Comparison of ENCODE assay signal across 17 cellular contexts in the genomic region with DNA sequence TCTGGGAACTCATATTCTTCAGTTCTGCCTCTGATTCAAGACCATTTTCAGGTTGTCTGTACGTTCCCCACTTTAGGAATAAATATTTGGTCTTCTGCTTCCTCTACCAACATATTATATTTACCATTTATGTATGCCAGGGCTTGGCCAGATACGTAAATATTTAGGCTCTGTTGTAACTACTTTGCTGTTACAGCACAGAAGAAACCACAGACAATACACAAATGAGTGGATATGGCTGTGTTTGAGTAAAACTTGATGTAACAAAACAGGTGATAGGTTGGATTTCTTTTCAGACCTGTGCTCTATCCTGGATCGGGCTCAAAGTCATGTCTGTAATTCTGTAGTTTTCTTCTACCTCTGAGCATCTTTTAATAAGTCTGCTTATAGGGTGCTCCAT. TPM values are rescaled to one million over a fixed set of nuclear protein-coding genes. Genes with fewer than 3 reads are reported as not detected.
DNase-seq lines count a peak whose midpoint lies in the region; ATAC-seq and TF ChIP-seq lines count a peak whose summit lies in the region.
"Had no signal": no experiment of that assay in that cellular context is flagged by ENCODE, and none has a peak within 500 bp of the region (broad histone marks: within the 10 kb centered on the region; RNA-seq: fewer than 3 reads in every experiment).

No MANE protein-coding gene starts in this region.

- H3K9ac ChIP-seq in endodermal cell (ENCODE audit: extremely low read depth, low read length, poor library complexity, severe bottlenecking): no peak overlapping the region

- TF ChIP-seq POLR2A in prostate gland (IDR thresholded peaks at IDR 0.05): no peak

- no peaks in the 10 kb centered on the region for H3K27me3 Mint-ChIP-seq in activated T-cell treated with anti-CD3 and anti-CD28 coated beads, Interleukin-2, amount 50 U/mL, for 24 hours
- H3K27me3 Mint-ChIP-seq in T-helper 1 cell treated with Interleukin-12 subunit alpha and Interleukin-12 subunit beta and Interleukin-4 antibody, amounts not matched to agents 30 μg/mL and 1 μg/mL, for 36 hours (ENCODE audit: low read depth): no peaks in the 10 kb centered on the region
- H3K27me3 Mint-ChIP-seq in endodermal cell (ENCODE audit: insufficient read depth): no peaks in the 10 kb centered on the region

- peaks cover 60% of the 10 kb centered on the region for H3K4me1 Mint-ChIP-seq in activated T-cell treated with anti-CD3 and anti-CD28 coated beads, Interleukin-2, amount 50 U/mL, for 24 hours (ENCODE audit: low read depth)
- H3K4me1 Mint-ChIP-seq in T-helper 1 cell treated with Interleukin-12 subunit alpha and Interleukin-12 subunit beta and Interleukin-4 antibody, amounts not matched to agents 30 μg/mL and 1 μg/mL, for 36 hours (ENCODE audit: low read depth): peaks cover 36% of the 10 kb centered on the region
- H3K4me1 Mint-ChIP-seq in endodermal cell: no peaks in the 10 kb centered on the region
- H3K4me1 Mint-ChIP-seq: nephron had no signal

- H3K36me3 ChIP-seq in endodermal cell (ENCODE audit: control insufficient read depth, insufficient read depth, low read length): peaks cover 65% of the 10 kb centered on the region
- no peaks in the 10 kb centered on the region for H3K36me3 ChIP-seq in prostate gland
- H3K36me3 ChIP-seq: colonic mucosa, uterus had no signal

- TF ChIP-seq CTCF in endodermal cell (conservative IDR thresholded peaks at IDR 0.05) (no peak), prostate gland (IDR thresholded peaks at IDR 0.05) (no peak)

- 94 to 95% methylated on average over 2 to 3 of the region's 3 CpGs for WGBS in endodermal cell (ENCODE audit: insufficient coverage in 1 of 2, insufficient read length in 1 of 2), 2 experiments
- WGBS in prostate gland: 69% methylated on average over 3 of the region's 3 CpGs

- no peaks in the 10 kb centered on the region for H3K4me1 ChIP-seq in endodermal cell (ENCODE audit: control insufficient read depth, insufficient read depth, low read length)
- no peaks in the 10 kb centered on the region for H3K4me1 ChIP-seq in prostate gland (replicated peaks)
- H3K4me1 ChIP-seq: colonic mucosa had no signal

- H3K36me3 Mint-ChIP-seq in activated T-cell treated with anti-CD3 and anti-CD28 coated beads, Interleukin-2, amount 50 U/mL, for 24 hours (ENCODE audit: low read depth): peaks cover 88% of the 10 kb centered on the region
- peaks cover 22% of the 10 kb centered on the region for H3K36me3 Mint-ChIP-seq in T-helper 1 cell treated with Interleukin-12 subunit alpha and Interleukin-12 subunit beta and Interleukin-4 antibody, amounts not matched to agents 30 μg/mL and 1 μg/mL, for 36 hours (ENCODE audit: low read depth)
- H3K36me3 Mint-ChIP-seq in endodermal cell (ENCODE audit: low read depth): peaks cover 47% of the 10 kb centered on the region

- H3K9me3 Mint-ChIP-seq in activated T-cell treated with anti-CD3 and anti-CD28 coated beads, Interleukin-2, amount 50 U/mL, for 24 hours: no peaks in the 10 kb centered on the region
- no peaks in the 10 kb centered on the region for H3K9me3 Mint-ChIP-seq in T-helper 1 cell treated with Interleukin-12 subunit alpha and Interleukin-12 subunit beta and Interleukin-4 antibody, amounts not matched to agents 30 μg/mL and 1 μg/mL, for 36 hours
- H3K9me3 Mint-ChIP-seq in endodermal cell: no peaks in the 10 kb centered on the region
- H3K9me3 Mint-ChIP-seq: nephron had no signal

- peak; percentile 59 for ATAC-seq in stimulated activated naive CD8-positive, alpha-beta T cell treated with anti-CD3 and anti-CD28 coated beads, Interleukin-15, Interleukin-2, amounts not matched to agents 100 U/mL and 50 U/mL, for 24 hours
- no peak for ATAC-seq in GM19452 (IDR thresholded peaks at IDR 0.05; ENCODE audit: unreplicated experiment)
- ATAC-seq: gastroesophageal sphincter, left ventricle myocardium superior had no signal

- H3K4me3 Mint-ChIP-seq in activated T-cell treated with anti-CD3 and anti-CD28 coated beads, Interleukin-2, amount 50 U/mL, for 24 hours: no peak overlapping the region
- no peak overlapping the region for H3K4me3 Mint-ChIP-seq in T-helper 1 cell treated with Interleukin-12 subunit alpha and Interleukin-12 subunit beta and Interleukin-4 antibody, amounts not matched to agents 30 μg/mL and 1 μg/mL, for 36 hours
- no peak overlapping the region for H3K4me3 Mint-ChIP-seq in endodermal cell
- H3K4me3 Mint-ChIP-seq: nephron had no signal

- H3K4me3 ChIP-seq in endodermal cell (ENCODE audit: low read length) (no peak overlapping the region), prostate gland (no peak overlapping the region)
- H3K4me3 ChIP-seq: colonic mucosa, gastroesophageal sphincter, uterus had no signal

- DNase-seq in activated T-cell treated with anti-CD3 and anti-CD28 coated beads, Interleukin-2, amount 50 U/mL, for 24 hours: no peak
- no peak for DNase-seq in activated T-cell treated with anti-CD3 and anti-CD28 coated beads, Interleukin-2, amount 50 U/mL, for 1 hour
- DNase-seq in endodermal cell (no peak), prostate gland (ENCODE audit: low spot score) (no peak), DMS153 (lab: John Stamatoyannopoulos, UW) (no peak)
- no peak for DNase-seq in stimulated activated naive CD8-positive, alpha-beta T cell treated with anti-CD3 and anti-CD28 coated beads, Interleukin-15, Interleukin-2, amounts not matched to agents 100 U/mL and 50 U/mL, for 24 hours
- DNase-seq: colonic mucosa; left ventricle myocardium superior; NCI-H1436 treated with DMSO at 0.1 percent for 48 hours; NCI-H2227 treated with DMSO at 0.1 percent for 48 hours; stimulated activated CD4-positive, alpha-beta T cell treated with anti-CD3 and anti-CD28 coated beads, Interleukin-12 subunit alpha, Interleukin-12 subunit beta, amount 100 ng/mL, for 4 hours; stimulated activated naive CD4-positive, alpha-beta T cell treated with Interleukin-2 at 50 U/mL for 16 hours; uterus had no signal

- peak overlapping the region; percentile 84 for H3K27ac Mint-ChIP-seq in activated T-cell treated with anti-CD3 and anti-CD28 coated beads, Interleukin-2, amount 50 U/mL, for 24 hours
- H3K27ac Mint-ChIP-seq in T-helper 1 cell treated with Interleukin-12 subunit alpha and Interleukin-12 subunit beta and Interleukin-4 antibody, amounts not matched to agents 30 μg/mL and 1 μg/mL, for 36 hours: peak overlapping the region; percentile 36
- H3K27ac Mint-ChIP-seq in endodermal cell: peak overlapping the region; percentile 26
- H3K27ac Mint-ChIP-seq: nephron had no signal

- intact Hi-C loops in prostate gland (cut with DNase I): no loop called here

- H3K9me3 ChIP-seq in endodermal cell (ENCODE audit: control insufficient read depth, low read length) (no peaks in the 10 kb centered on the region), prostate gland (no peaks in the 10 kb centered on the region)
- H3K9me3 ChIP-seq: colonic mucosa, gastroesophageal sphincter, uterus had no signal

- no peaks in the 10 kb centered on the region for H3K27me3 ChIP-seq in endodermal cell (ENCODE audit: control insufficient read depth, insufficient read depth, low read length, poor library complexity, severe bottlenecking)
- no peaks in the 10 kb centered on the region for H3K27me3 ChIP-seq in prostate gland (replicated peaks; ENCODE audit: insufficient read depth)
- H3K27me3 ChIP-seq: colonic mucosa, gastroesophageal sphincter, uterus had no signal

- H3K27ac ChIP-seq in endodermal cell (ENCODE audit: low read depth, low read length) (no peak overlapping the region), prostate gland (no peak overlapping the region)
- H3K27ac ChIP-seq: colonic mucosa, uterus had no signal

RNA-seq across cellular contexts. Expression of a gene that starts 37.5 kb away (rescaled TPM):
- total RNA-seq in endodermal cell (100 to 1,000 TPM; 100 to 102 TPM), prostate gland (100 to 1,000 TPM; 105 to 145 TPM)
- 132 TPM for polyA plus RNA-seq in endodermal cell (2013, experiment 1 of 2)
- polyA plus RNA-seq in endodermal cell (2013, experiment 2 of 2): 132 TPM

RNA-seq across cellular contexts. Expression of a gene that starts 38.6 kb away (rescaled TPM):
- total RNA-seq in endodermal cell: 100 to 1,000 TPM; 116 to 130 TPM
- polyA plus RNA-seq in endodermal cell (2013, experiment 1 of 2): 111 TPM
- polyA plus RNA-seq in endodermal cell (2013, experiment 2 of 2): 108 TPM
- 10 to 100 TPM; 27.9 to 37.0 TPM for total RNA-seq in prostate gland

Comparison
In these comparisons a context has a peak if more than half of its experiments do, and no peak if none do; other contexts are left out.
1. H3K27ac Mint-ChIP-seq: peak in every context shown above with its lines; median percentile 84 in activated T-cell treated with anti-CD3 and anti-CD28 coated beads, Interleukin-2, amount 50 U/mL, for 24 hours; 36 in T-helper 1 cell treated with Interleukin-12 subunit alpha and Interleukin-12 subunit beta and Interleukin-4 antibody, amounts not matched to agents 30 μg/mL and 1 μg/mL, for 36 hours; 26 in endodermal cell.